ENCODE assay signal across 24 cellular contexts in the genomic region with DNA sequence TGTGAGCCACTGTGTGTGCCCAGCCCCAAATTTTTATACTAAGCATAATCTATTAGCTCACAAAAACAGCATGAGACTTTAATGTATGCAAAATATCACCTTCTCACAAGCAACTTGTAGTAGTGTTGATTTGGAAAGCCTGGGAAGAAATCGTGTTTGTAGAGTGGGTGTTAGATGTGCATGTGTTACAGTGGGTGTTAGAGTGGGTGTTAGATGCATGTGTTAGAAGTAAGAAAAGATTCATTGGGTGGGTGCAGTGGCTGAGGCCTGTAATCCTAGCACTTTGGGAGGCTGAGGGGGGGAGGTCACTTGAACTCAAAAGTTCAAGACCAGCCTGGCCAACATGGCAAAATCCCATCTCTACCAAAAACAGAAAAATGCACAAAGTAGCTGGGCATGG.
"Had no signal": no experiment of that assay in that cellular context is flagged by ENCODE, and none has a peak within 500 bp of the region (broad histone marks: within the 10 kb centered on the region; RNA-seq: fewer than 3 reads in every experiment).

No MANE protein-coding gene starts in this region.

- H3K4me1 ChIP-seq: colonic mucosa, gastrocnemius medialis had no signal

- ATAC-seq: effector memory CD8-positive, alpha-beta T cell; esophagus mucosa; foreskin keratinocyte; gastrocnemius medialis; gastroesophageal sphincter; heart left ventricle had no signal

- DNase-seq: colonic mucosa; cortex of kidney; dermis blood vessel endothelial cell; dorsolateral prefrontal cortex; effector CD4-positive, alpha-beta T cell; effector CD8-positive, alpha-beta T cell; effector memory CD4-positive, alpha-beta T cell; effector memory CD8-positive, alpha-beta T cell; endodermal cell; erythroblast; esophagus squamous epithelium; foreskin fibroblast; foreskin keratinocyte; foreskin melanocyte; gastrocnemius medialis; glutamatergic neuron; head of caudate nucleus; heart left ventricle had no signal

- H3K9me3 Mint-ChIP-seq: dendritic cell treated with granulocyte-macrophage colony-stimulating factor and Interleukin-4, amounts not matched to agents 40 ng/mL and 50 ng/mL, for 4 days; effector memory CD8-positive, alpha-beta T cell had no signal

- H3K4me3 ChIP-seq: colonic mucosa, coronary artery, dorsolateral prefrontal cortex, esophagus muscularis mucosa, esophagus squamous epithelium, gastrocnemius medialis, gastroesophageal sphincter, heart left ventricle had no signal

- H3K4me3 Mint-ChIP-seq: dendritic cell treated with granulocyte-macrophage colony-stimulating factor and Interleukin-4, amounts not matched to agents 40 ng/mL and 50 ng/mL, for 4 days; effector memory CD8-positive, alpha-beta T cell; endodermal cell had no signal

- H3K27ac ChIP-seq: colonic mucosa, coronary artery, dorsolateral prefrontal cortex, epithelial cell of prostate, esophagus muscularis mucosa, esophagus squamous epithelium, foreskin keratinocyte, gastrocnemius medialis, gastroesophageal sphincter, heart left ventricle had no signal

- H3K9me3 ChIP-seq: colonic mucosa, esophagus muscularis mucosa, esophagus squamous epithelium, gastrocnemius medialis, gastroesophageal sphincter, heart left ventricle had no signal

- H3K27me3 ChIP-seq: colonic mucosa, dorsolateral prefrontal cortex, esophagus muscularis mucosa, gastrocnemius medialis, gastroesophageal sphincter, heart left ventricle had no signal

- H3K36me3 ChIP-seq: colonic mucosa, esophagus muscularis mucosa, esophagus squamous epithelium, gastrocnemius medialis, gastroesophageal sphincter, heart left ventricle had no signal

- H3K27ac Mint-ChIP-seq: dendritic cell treated with granulocyte-macrophage colony-stimulating factor and Interleukin-4, amounts not matched to agents 40 ng/mL and 50 ng/mL, for 4 days; effector memory CD8-positive, alpha-beta T cell; endodermal cell had no signal
